ENCODE assay signal across 10 cellular contexts in the genomic region with DNA sequence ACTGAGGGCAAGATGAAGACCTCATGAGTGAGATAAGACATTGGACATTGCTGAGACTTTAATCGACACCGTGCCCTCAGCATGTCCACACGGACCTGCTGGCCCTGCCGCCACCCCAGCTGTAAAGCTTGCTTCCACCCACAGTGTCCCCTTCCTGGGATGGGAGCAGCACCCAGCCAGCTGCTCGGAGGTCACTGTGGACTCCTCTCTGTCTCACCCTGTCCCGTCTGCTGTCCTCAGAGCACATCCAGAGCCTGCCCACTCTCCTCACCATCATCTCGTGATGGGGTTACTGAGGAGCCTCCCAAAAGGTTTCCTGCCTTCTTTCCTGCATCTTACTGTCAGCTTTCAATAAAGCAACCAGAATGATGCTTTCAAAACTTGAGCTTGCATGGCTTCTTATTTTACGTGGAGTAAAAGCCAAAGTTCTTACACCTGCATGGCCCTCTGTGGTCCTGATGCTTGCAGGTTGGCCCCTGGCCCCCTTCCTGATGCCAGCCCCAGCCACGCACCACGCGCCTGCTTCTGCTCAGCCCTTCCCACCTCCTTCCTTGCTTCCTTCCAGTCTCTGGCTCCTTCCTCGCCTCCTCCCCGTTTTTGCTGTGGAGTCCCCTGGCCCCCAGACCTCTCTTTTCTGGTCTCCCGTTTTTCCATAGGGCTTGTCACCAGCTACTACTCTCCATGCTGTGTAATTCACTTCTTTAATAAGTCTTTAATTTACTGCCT.
DNase-seq lines count a peak whose midpoint lies in the region; ATAC-seq and TF ChIP-seq lines count a peak whose summit lies in the region.
"Had no signal": no experiment of that assay in that cellular context is flagged by ENCODE, and none has a peak within 500 bp of the region (broad histone marks: within the 10 kb centered on the region; RNA-seq: fewer than 3 reads in every experiment).

No MANE protein-coding gene starts in this region.

- 90% methylated on average over 14 of the region's 14 CpGs for WGBS in esophagus muscularis mucosa
- WGBS in spleen, 5 donors = 85 to 88% (median 86%) methylated on average over 14 of the region's 14 CpGs

- H3K36me3 ChIP-seq in SU-DHL-6 (ENCODE audit: low read length) (no peaks in the 10 kb centered on the region), esophagus muscularis mucosa (no peaks in the 10 kb centered on the region), spleen (peaks cover 0 to 45% (median 2%) of the 10 kb centered on the region in 6 donors)

- TF ChIP-seq EP300 in esophagus muscularis mucosa (IDR thresholded peaks at IDR 0.05) = no peak

- H3K4me3 Mint-ChIP-seq in activated CD4-positive, alpha-beta T cell treated with anti-CD3 and anti-CD28 coated beads for 36 hours = peak overlapping the region; percentile 11
- H3K4me3 Mint-ChIP-seq: dendritic cell treated with granulocyte-macrophage colony-stimulating factor and Interleukin-4, amounts not matched to agents 40 ng/mL and 50 ng/mL, for 4 days had no signal

- H4K20me1 ChIP-seq in SU-DHL-6 (ENCODE audit: low read depth, low read length) = no peaks in the 10 kb centered on the region

- no peaks in the 10 kb centered on the region; the same call in 1 of the 2 replicates for H3K79me2 ChIP-seq in SU-DHL-6 (ENCODE audit: insufficient read depth, low read length)

- H3K27me3 ChIP-seq in SU-DHL-6 (ENCODE audit: low read length) = no peaks in the 10 kb centered on the region
- no peaks in the 10 kb centered on the region for H3K27me3 ChIP-seq in esophagus muscularis mucosa
- H3K27me3 ChIP-seq in spleen (replicated peaks in 1 of 7) = no peaks in the 10 kb centered on the region

- H3K4me1 ChIP-seq in esophagus muscularis mucosa = peaks cover 28 to 47% (median 38%) of the 10 kb centered on the region in 4 donors
- peaks cover 39 to 93% (median 73%) of the 10 kb centered on the region in 6 donors for H3K4me1 ChIP-seq in spleen

- no peaks in the 10 kb centered on the region for H3K9me2 ChIP-seq in SU-DHL-6 (replicated peaks; ENCODE audit: insufficient read depth, low read length)

- TF ChIP-seq POLR2A in esophagus muscularis mucosa (IDR thresholded peaks at IDR 0.05; ENCODE audit: low read depth) (no peak), spleen (IDR thresholded peaks at IDR 0.05) (no peak)

- 0 out of 2 replicates have a peak overlapping the region, but pooled peaks have one; percentile 1 for H3K9ac ChIP-seq in SU-DHL-6 (ENCODE audit: low read length)
- H3K9ac ChIP-seq: KMS-11 had no signal

- TF ChIP-seq CTCF in SU-DHL-6 (IDR thresholded peaks at IDR 0.05; ENCODE audit: insufficient read depth, low read length, poor library complexity, severe bottlenecking) (no peak), esophagus muscularis mucosa (IDR thresholded peaks at IDR 0.05) (no peak), spleen (IDR thresholded peaks at IDR 0.05 in 8 of 11, conservative IDR thresholded peaks at IDR 0.05 in 3 of 11) (no peak)

- no peaks in the 10 kb centered on the region for H3K9me3 ChIP-seq in SU-DHL-6 (ENCODE audit: insufficient read depth, low read length)
- no peaks in the 10 kb centered on the region for H3K9me3 ChIP-seq in esophagus muscularis mucosa
- H3K9me3 ChIP-seq in spleen = peaks cover 0 to 2% (median 0%) of the 10 kb centered on the region in 8 donors

- H3K27me3 Mint-ChIP-seq in activated CD4-positive, alpha-beta T cell treated with anti-CD3 and anti-CD28 coated beads for 36 hours = no peaks in the 10 kb centered on the region
- H3K27me3 Mint-ChIP-seq: dendritic cell treated with granulocyte-macrophage colony-stimulating factor and Interleukin-4, amounts not matched to agents 40 ng/mL and 50 ng/mL, for 4 days had no signal

- H2AFZ ChIP-seq in SU-DHL-6 (ENCODE audit: low read depth, low read length, severe bottlenecking) = no peak overlapping the region

- H3F3A ChIP-seq in SU-DHL-6 (ENCODE audit: insufficient read depth) = peaks cover 31% of the 10 kb centered on the region

- peaks cover 25% of the 10 kb centered on the region for H3K36me3 Mint-ChIP-seq in activated CD4-positive, alpha-beta T cell treated with anti-CD3 and anti-CD28 coated beads for 36 hours (ENCODE audit: low read depth)

- H3K4me1 Mint-ChIP-seq in activated CD4-positive, alpha-beta T cell treated with anti-CD3 and anti-CD28 coated beads for 36 hours = peaks cover 92% of the 10 kb centered on the region

- H3K27ac ChIP-seq in SU-DHL-6 (ENCODE audit: low read depth, low read length) (peak overlapping the region; percentile 39), esophagus muscularis mucosa (replicated peaks in 1 of 4) (peak overlapping the region in 3 of 4 donors; percentile 3 to 51 (median 5)), spleen (peak overlapping the region in 7 of 8 donors; percentile 9 to 86 (median 66))
- H3K27ac ChIP-seq: KMS-11 had no signal

- peak overlapping the region; percentile 80 for H3K27ac Mint-ChIP-seq in activated CD4-positive, alpha-beta T cell treated with anti-CD3 and anti-CD28 coated beads for 36 hours
- H3K27ac Mint-ChIP-seq: dendritic cell treated with granulocyte-macrophage colony-stimulating factor and Interleukin-4, amounts not matched to agents 40 ng/mL and 50 ng/mL, for 4 days had no signal

- H3K4me2 ChIP-seq in SU-DHL-6 (ENCODE audit: low read depth, low read length, poor library complexity, severe bottlenecking) = peak overlapping the region; percentile 68
- H3K4me2 ChIP-seq: KMS-11 had no signal

- intact Hi-C loops in activated CD4-positive, alpha-beta T cell treated with anti-CD3 and anti-CD28 coated beads for 36 hours (cut with DNase I, micrococcal nuclease) = no loop called here
- intact Hi-C loops in esophagus muscularis mucosa (cut with DNase I) = no loop called here
- intact Hi-C loops in spleen (cut with DNase I; ENCODE audit: low total_unique reads) = no loop called here

- POLR2A ChIA-PET in activated CD4-positive, alpha-beta T cell treated with anti-CD3 and anti-CD28 coated beads for 36 hours (lab: Charles Lee) = no interaction called here

- peaks cover 3% of the 10 kb centered on the region for H3K9me3 Mint-ChIP-seq in activated CD4-positive, alpha-beta T cell treated with anti-CD3 and anti-CD28 coated beads for 36 hours (ENCODE audit: low read depth)

- no peak for ATAC-seq in activated CD4-positive, alpha-beta T cell treated with anti-CD3 and anti-CD28 coated beads for 36 hours
- no peak for ATAC-seq in GM18867 (IDR thresholded peaks at IDR 0.05; ENCODE audit: unreplicated experiment)
- ATAC-seq in GM18907 (IDR thresholded peaks at IDR 0.05; ENCODE audit: unreplicated experiment) = no peak

- CTCF ChIA-PET in activated CD4-positive, alpha-beta T cell treated with anti-CD3 and anti-CD28 coated beads for 36 hours (lab: Charles Lee) = interaction anchor here (0.7 to 10.4 kb wide), 4 partner anchors 11 to 153 kb away, joined by 3 to 102 read pairs (median 10); no protein-coding TSS in a partner anchor

- no peak for DNase-seq in activated CD4-positive, alpha-beta T cell treated with anti-CD3 and anti-CD28 coated beads for 36 hours
- no peak for DNase-seq in activated CD4-positive, alpha-beta T cell treated with anti-CD3 and anti-CD28 coated beads for 4 hours
- DNase-seq in esophagus muscularis mucosa (ENCODE audit: extremely low spot score) (no peak), spleen (no peak), 8988T (no peak)

- no peak overlapping the region for H3K4me3 ChIP-seq in SU-DHL-6 (ENCODE audit: insufficient read depth, low read length, poor library complexity, severe bottlenecking)
- H3K4me3 ChIP-seq in esophagus muscularis mucosa = no peak overlapping the region
- no peak overlapping the region for H3K4me3 ChIP-seq in spleen

Comparison
In these comparisons a context has a peak if more than half of its experiments do, and no peak if none do; other contexts are left out.
1. H3K27ac ChIP-seq: peak in every context shown above with its lines; median percentile 66 in spleen; 39 in SU-DHL-6; 5 in esophagus muscularis mucosa.